In the genomic region with DNA sequence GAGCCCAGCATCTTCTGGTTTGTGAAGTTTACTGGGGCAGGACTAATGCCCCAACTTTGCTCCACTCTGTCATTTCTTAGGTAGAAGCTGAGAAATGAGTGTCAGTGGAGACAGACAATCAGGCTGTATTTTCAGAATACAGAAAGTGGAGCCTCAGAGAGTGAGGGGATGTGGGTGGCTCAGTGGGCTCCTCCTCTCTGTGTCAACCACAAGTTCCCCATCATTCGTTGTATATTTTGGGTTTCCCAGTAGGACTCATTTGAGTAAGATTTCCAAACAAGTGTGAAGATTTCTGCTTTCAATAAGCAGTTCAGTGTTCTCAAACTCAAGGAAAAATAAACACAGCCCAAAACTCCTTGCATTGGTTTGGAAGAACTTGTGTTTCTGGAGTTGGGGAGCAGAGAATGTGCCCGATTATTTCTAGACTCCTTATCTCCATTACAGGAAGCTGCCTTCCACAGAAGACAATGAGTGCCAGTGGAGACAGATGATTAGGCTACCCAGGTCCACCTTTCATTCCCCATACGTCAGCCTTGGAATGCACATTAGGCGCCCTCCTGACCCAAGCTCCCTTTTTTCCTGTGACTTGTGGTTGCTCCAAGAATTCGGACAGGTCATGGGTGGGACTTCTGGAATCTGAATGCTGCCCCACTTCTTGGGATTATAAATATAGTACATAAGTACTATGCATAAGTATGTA, we compare ENCODE assay signal across 18 cellular contexts.
"Had no signal": no experiment of that assay in that cellular context is flagged by ENCODE, and none has a peak within 500 bp of the region (broad histone marks: within the 10 kb centered on the region; RNA-seq: fewer than 3 reads in every experiment).

No MANE protein-coding gene starts in this region.

- H3K4me1 Mint-ChIP-seq: naive B cell, neural crest cell had no signal

- H3K9me3 Mint-ChIP-seq: endodermal cell had no signal

- H3K4me1 ChIP-seq: heart left ventricle, uterus had no signal

- H3K4me3 ChIP-seq: cardiac muscle cell, dorsolateral prefrontal cortex, heart left ventricle, uterus had no signal

- H3K27me3 ChIP-seq: cardiac muscle cell, dorsolateral prefrontal cortex, heart left ventricle, uterus had no signal

- H3K27me3 Mint-ChIP-seq: naive B cell, T-cell had no signal

- H3K36me3 ChIP-seq: cardiac muscle cell, heart left ventricle, uterus, WERI-Rb-1 had no signal

- H3K36me3 Mint-ChIP-seq: naive B cell, T-cell had no signal

- H3K9me3 ChIP-seq: heart left ventricle, SK-N-SH, uterus had no signal

- H3K4me2 ChIP-seq: SK-N-SH had no signal

- H3K4me3 Mint-ChIP-seq: activated T-cell treated with anti-CD3 and anti-CD28 coated beads, Interleukin-2, amount 50 U/mL, for 72 hours; endodermal cell; naive B cell; neural crest cell; T-cell had no signal

- H3K27ac Mint-ChIP-seq: activated T-cell treated with anti-CD3 and anti-CD28 coated beads, Interleukin-2, amount 50 U/mL, for 72 hours; endodermal cell; naive B cell; T-cell had no signal

- H3K9ac ChIP-seq: SK-N-SH had no signal

- DNase-seq: activated CD4-positive, alpha-beta T cell treated with anti-CD3 and anti-CD28 coated beads, Interleukin-2, amount 50 U/mL, for 4 hours; activated effector memory CD4-positive, alpha-beta T cell treated with anti-CD3 and anti-CD28 coated beads, Interleukin-2, amount 50 U/mL, for 16 hours; activated naive CD4-positive, alpha-beta T cell treated with anti-CD3 and anti-CD28 coated beads, Interleukin-2, amount 50 U/mL, for 16 hours; activated T-cell treated with anti-CD3 and anti-CD28 coated beads, Interleukin-2, amount 50 U/mL, for 72 hours; aorta; dorsolateral prefrontal cortex; endodermal cell; heart left ventricle; kidney glomerular epithelial cell; left ventricle myocardium superior; naive B cell; SK-N-SH; T-cell; uterus had no signal

- H3K27ac ChIP-seq: cardiac muscle cell, dorsolateral prefrontal cortex, heart left ventricle, uterus, WERI-Rb-1 had no signal

- FAIRE-seq: frontal cortex had no signal
